15 cellular contexts compared by ENCODE assay signal in genomic region chr1:78722521-78722920, GRCh38.
"Had no signal": no experiment of that assay in that cellular context is flagged by ENCODE, and none has a peak within 500 bp of the region (broad histone marks: within the 10 kb centered on the region; RNA-seq: fewer than 3 reads in every experiment).

No MANE protein-coding gene starts in this region.

- DNase-seq: activated CD4-positive, CD25-positive, alpha-beta regulatory T cell treated with anti-CD3 and anti-CD28 coated beads, Interleukin-2, amount 50 U/mL, for 72 hours; activated T-cell treated with anti-CD3 and anti-CD28 coated beads, Interleukin-2, amount 50 U/mL, for 24 hours; amygdala; dermis blood vessel endothelial cell; erythroblast; islet precursor cell; left lung; mammary epithelial cell; naive thymus-derived CD4-positive, alpha-beta T cell; sigmoid colon; stimulated activated CD4-positive, alpha-beta T cell treated with anti-CD3 and anti-CD28 coated beads, Interleukin-12 subunit alpha, Interleukin-12 subunit beta, amount 100 ng/mL, for 4 hours; stimulated activated CD4-positive, alpha-beta T cell treated with anti-CD3 and anti-CD28 coated beads, Interleukin-2, amount 100 ng/mL, for 24 hours; T-cell; T-helper 9 cell had no signal

- FAIRE-seq: urothelium cell line had no signal

- H3K4me3 ChIP-seq: left lung, sigmoid colon had no signal
